ENCODE assay signal across 8 cellular contexts in genomic region chr6:42984924-42985475, GRCh38. TPM values are rescaled to one million over a fixed set of nuclear protein-coding genes. Genes with fewer than 3 reads are reported as not detected.
A peak's percentile ranks its signal among the peaks of the same experiment; 100 is the strongest.
DNase-seq lines count a peak whose midpoint lies in the region; ATAC-seq, FAIRE-seq and TF ChIP-seq lines count a peak whose summit lies in the region.

No MANE protein-coding gene starts in this region.

- peaks cover 5% of the 10 kb centered on the region for H4K20me1 ChIP-seq in Loucy (ENCODE audit: insufficient read depth, low read length, poor library complexity, severe bottlenecking)

- ATAC-seq in HG03280 (IDR thresholded peaks at IDR 0.05; ENCODE audit: unreplicated experiment) (no peak), HG03354 (IDR thresholded peaks at IDR 0.05; ENCODE audit: poor library complexity, severe bottlenecking, unreplicated experiment) (no peak), sciatic nerve (no peak)

- H3K4me1 Mint-ChIP-seq in CD14-positive monocyte = peaks cover 46% of the 10 kb centered on the region

- H3K27me3 ChIP-seq in Loucy (ENCODE audit: insufficient read depth, low read length, poor library complexity, severe bottlenecking) = no peaks in the 10 kb centered on the region

- intact Hi-C loops in CD14-positive monocyte (cut with micrococcal nuclease) (no loop called here), kidney (cut with DNase I) (no loop called here), sciatic nerve (cut with DNase I) (no loop called here)

- in situ Hi-C loops in astrocyte of the spinal cord (cut with HindIII; ENCODE audit: low sequenced_read_pairs) = no loop called here

- H3K9me3 Mint-ChIP-seq in CD14-positive monocyte = no peaks in the 10 kb centered on the region

- no peaks in the 10 kb centered on the region for H3F3A ChIP-seq in Loucy (ENCODE audit: low read depth)

- TF ChIP-seq CTCF in CD14-positive monocyte (IDR thresholded peaks at IDR 0.05) (no peak), Loucy (conservative IDR thresholded peaks at IDR 0.05; ENCODE audit: low read length) (no peak), astrocyte of the spinal cord (IDR thresholded peaks at IDR 0.05; ENCODE audit: low read depth, low read length) (no peak), kidney (IDR thresholded peaks at IDR 0.05; ENCODE audit: borderline replicate concordance, extremely low read depth, insufficient read depth) (no peak)

- DNase-seq in CD14-positive monocyte (ENCODE audit: low spot score) (no peak), astrocyte of the spinal cord (ENCODE audit: low read depth, low spot score) (no peak), kidney (peak; percentile 76), substantia nigra (lab: John Stamatoyannopoulos, UW) (peak in 3 of 49 donors; percentile 29 to 42 (median 42)), sciatic nerve (ENCODE audit: low spot score) (no peak)

- H3K4me2 ChIP-seq in Loucy (ENCODE audit: low read depth, low read length, poor library complexity, severe bottlenecking) = peak overlapping the region; percentile 90

- no peaks in the 10 kb centered on the region for H3K9me2 ChIP-seq in Loucy (replicated peaks; ENCODE audit: low read depth, low read length)

- peak overlapping the region; percentile 85 to 96 for H3K4me3 Mint-ChIP-seq in CD14-positive monocyte

- no peaks in the 10 kb centered on the region for H3K36me3 ChIP-seq in Loucy (ENCODE audit: insufficient read depth, low read length)
- peaks cover 0 to 7% of the 10 kb centered on the region in 2 donors for H3K36me3 ChIP-seq in kidney (ENCODE audit: control insufficient read depth in 1 of 2, insufficient read depth in 2 of 2, low read length in 2 of 2)

- H3K9me3 ChIP-seq in Loucy (ENCODE audit: insufficient read depth, low read depth, low read length) (no peaks in the 10 kb centered on the region), kidney (ENCODE audit: control insufficient read depth in 1 of 2, low read length in 2 of 2) (no peaks in the 10 kb centered on the region)

- H3K4me3 ChIP-seq in Loucy (ENCODE audit: low read length, poor library complexity, severe bottlenecking) (peak overlapping the region; percentile 85), astrocyte of the spinal cord (ENCODE audit: low read depth, low read length) (peak overlapping the region; percentile 73), kidney (ENCODE audit: low read length in 2 of 2) (peak overlapping the region; percentile 67 to 83)

- peaks cover 45% of the 10 kb centered on the region for H3K79me2 ChIP-seq in Loucy (ENCODE audit: insufficient read depth, low read length)

- H3K27ac Mint-ChIP-seq in CD14-positive monocyte = peak overlapping the region in 5 of 7 donors; percentile 44 to 84 (median 78)

- H3K4me1 ChIP-seq in Loucy (ENCODE audit: insufficient read depth, low read length, poor library complexity, severe bottlenecking) (peaks cover 44% of the 10 kb centered on the region), kidney (ENCODE audit: control insufficient read depth in 1 of 2, insufficient read depth in 1 of 2, low read depth in 1 of 2, low read length in 2 of 2) (peaks cover 3 to 15% of the 10 kb centered on the region in 2 donors)

- H2AFZ ChIP-seq in Loucy (ENCODE audit: low read length) = peak overlapping the region; percentile 79

- FAIRE-seq in kidney (lab: Jason Lieb, UNC) = no peak

- H3K27ac ChIP-seq in kidney (ENCODE audit: low read depth in 2 of 2, low read length in 2 of 2) (peak overlapping the region in 1 of 2 donors; percentile 43), substantia nigra (ENCODE audit: low read depth, low read length, poor library complexity, severe bottlenecking) (peak overlapping the region; percentile 69)

- H3K36me3 Mint-ChIP-seq in CD14-positive monocyte = peaks cover 16 to 26% of the 10 kb centered on the region in 2 donors

- peak overlapping the region; percentile 90 for H3K9ac ChIP-seq in Loucy (ENCODE audit: low read depth, low read length, poor library complexity, severe bottlenecking)
- H3K9ac ChIP-seq in kidney (ENCODE audit: low read length in 2 of 2) = peak overlapping the region; percentile 6 to 29

- H3K27me3 Mint-ChIP-seq in CD14-positive monocyte (ENCODE audit: low read depth in 3 of 3) = peaks cover 0 to 4% (median 0%) of the 10 kb centered on the region in 3 donors

RNA-seq across cellular contexts. Expression of gene PPP2R5D, which starts 0.6 kb away (rescaled TPM):
- polyA plus RNA-seq in CD14-positive monocyte = 10 to 100 TPM; 10.3 to 14.9 TPM
- 22.6 TPM for total RNA-seq in kidney
- polyA plus RNA-seq in kidney (ENCODE audit: insufficient read depth, low read depth, low replicate concordance) = 21.8 TPM
- total RNA-seq in sciatic nerve = 31.1 TPM

RNA-seq across cellular contexts. Expression of gene PEX6, which starts 6.0 kb away (rescaled TPM):
- polyA plus RNA-seq in CD14-positive monocyte = 10 to 100 TPM; 15.5 to 16.2 TPM
- total RNA-seq in kidney = 22.6 TPM
- polyA plus RNA-seq in kidney (ENCODE audit: insufficient read depth, low read depth, low replicate concordance) = 18.0 TPM
- 20.4 TPM for total RNA-seq in sciatic nerve

RNA-seq across cellular contexts. Expression of gene GNMT, which starts 24.4 kb away (rescaled TPM):
- polyA plus RNA-seq in CD14-positive monocyte (under 1 TPM; 0.17 to 0.31 TPM), kidney (ENCODE audit: insufficient read depth, low read depth, low replicate concordance) (1.9 TPM)
- total RNA-seq in kidney (0.54 TPM), sciatic nerve (1.8 TPM)

RNA-seq across cellular contexts. Expression of gene MEA1, which starts 28.7 kb away (rescaled TPM):
- 10 to 100 TPM; 58.8 to 59.6 TPM for polyA plus RNA-seq in CD14-positive monocyte
- 53.2 TPM for total RNA-seq in kidney
- polyA plus RNA-seq in kidney (ENCODE audit: insufficient read depth, low read depth, low replicate concordance) = 149 TPM
- total RNA-seq in sciatic nerve = 46.0 TPM

RNA-seq across cellular contexts. Expression of gene KLHDC3, which starts 29.0 kb away (rescaled TPM):
- polyA plus RNA-seq in CD14-positive monocyte = 100 to 1,000 TPM; 106 to 141 TPM
- 52.6 TPM for total RNA-seq in kidney
- polyA plus RNA-seq in kidney (ENCODE audit: insufficient read depth, low read depth, low replicate concordance) = 90.0 TPM
- total RNA-seq in sciatic nerve = 53.4 TPM
